In genomic region chr4:95614684-95615205, GRCh38 we compare ENCODE assay signal across 7 cellular contexts.
"Had no signal": no experiment of that assay in that cellular context is flagged by ENCODE, and none has a peak within 500 bp of the region (broad histone marks: within the 10 kb centered on the region; RNA-seq: fewer than 3 reads in every experiment).

No MANE protein-coding gene starts in this region.

- H3K4me1 Mint-ChIP-seq: IgD-negative memory B cell had no signal

- DNase-seq: H9, HCEC 1CT, HFFc6 had no signal

- H3K4me2 ChIP-seq: GM23338 had no signal

- ATAC-seq: GM23338, HepG2 had no signal

- H3K27ac Mint-ChIP-seq: GM23338, HFFc6, IgD-negative memory B cell had no signal

- H3K9me3 Mint-ChIP-seq: H9 had no signal

- H3K36me3 Mint-ChIP-seq: IgD-negative memory B cell had no signal

- H2AFZ ChIP-seq: GM23338 had no signal

- H3K4me3 Mint-ChIP-seq: GM23338, H9, HFFc6, IgD-negative memory B cell had no signal

- H3K27me3 Mint-ChIP-seq: IgD-negative memory B cell had no signal

- H3K4me3 ChIP-seq: GM23338 had no signal

- H3K27ac ChIP-seq: HL-60 had no signal
